21 cellular contexts compared by ENCODE assay signal in genomic region chr7:569071-569855, GRCh38. TPM values are rescaled to one million over a fixed set of nuclear protein-coding genes. Genes with fewer than 3 reads are reported as not detected.
DNase-seq lines count a peak whose midpoint lies in the region; ATAC-seq and TF ChIP-seq lines count a peak whose summit lies in the region.
"Had no signal": no experiment of that assay in that cellular context is flagged by ENCODE, and none has a peak within 500 bp of the region (broad histone marks: within the 10 kb centered on the region; RNA-seq: fewer than 3 reads in every experiment).

No MANE protein-coding gene starts in this region.

- no peak for ATAC-seq in left ventricle myocardium superior
- no peak for ATAC-seq in WTC11
- ATAC-seq in upper lobe of right lung: peak; percentile 6
- no peak for ATAC-seq in GM21717 (IDR thresholded peaks at IDR 0.05; ENCODE audit: unreplicated experiment)

- DNase-seq in left ventricle myocardium inferior: no peak
- no peak for DNase-seq in left ventricle myocardium superior
- DNase-seq in WTC11 (ENCODE audit: low spot score): no peak
- DNase-seq in mesothelial cell of epicardium (ENCODE audit: low spot score in 2 of 2, unreplicated experiment in 2 of 2): no peak
- DNase-seq in upper lobe of right lung: no peak
- no peak for DNase-seq in endodermal cell
- DNase-seq: GDM1; H7; Kasumi-1; NCI-H1694; NCI-H2081; NCI-H2171; NCI-H345; NCI-H524; NCI-H774; NK-92 treated with Interleukin-12 subunit alpha and Interleukin-12 subunit beta, amount 100 ng/mL, for 24 hours; Peyer's patch had no signal

- H3K4me1 ChIP-seq in left ventricle myocardium inferior (peaks cover 34% of the 10 kb centered on the region), upper lobe of right lung (no peaks in the 10 kb centered on the region), endodermal cell (ENCODE audit: control insufficient read depth, insufficient read depth, low read length) (no peaks in the 10 kb centered on the region)
- H3K4me1 ChIP-seq: A549 had no signal

- H3K36me3 ChIP-seq in left ventricle myocardium inferior (no peaks in the 10 kb centered on the region), upper lobe of right lung (no peaks in the 10 kb centered on the region), endodermal cell (ENCODE audit: control insufficient read depth, insufficient read depth, low read length) (no peaks in the 10 kb centered on the region)
- H3K36me3 ChIP-seq: Peyer's patch had no signal

- intact Hi-C loops in left ventricle myocardium inferior (cut with micrococcal nuclease) (no loop called here), left ventricle myocardium superior (cut with micrococcal nuclease) (no loop called here), upper lobe of right lung (cut with DNase I) (no loop called here)

- 93 to 96% methylated on average over 30 of the region's 30 CpGs for WGBS in endodermal cell (ENCODE audit: insufficient coverage in 1 of 2, insufficient read length in 1 of 2), 2 experiments

- H3K9me3 Mint-ChIP-seq in WTC11 (no peaks in the 10 kb centered on the region), mesothelial cell of epicardium (no peaks in the 10 kb centered on the region), endodermal cell (no peaks in the 10 kb centered on the region)

- peak overlapping the region; percentile 24 for H3K4me3 ChIP-seq in left ventricle myocardium inferior
- H3K4me3 ChIP-seq in upper lobe of right lung: no peak overlapping the region
- H3K4me3 ChIP-seq in endodermal cell (ENCODE audit: low read length): no peak overlapping the region
- H3K4me3 ChIP-seq: A549, Peyer's patch had no signal

- H3K36me3 Mint-ChIP-seq in WTC11 (no peaks in the 10 kb centered on the region), mesothelial cell of epicardium (peaks cover 4% of the 10 kb centered on the region), endodermal cell (ENCODE audit: low read depth) (no peaks in the 10 kb centered on the region)
- H3K36me3 Mint-ChIP-seq: CD14-positive monocyte had no signal

- H3K27ac Mint-ChIP-seq in WTC11 (peak overlapping the region; percentile 49), mesothelial cell of epicardium (peak overlapping the region; percentile 66), endodermal cell (no peak overlapping the region)
- H3K27ac Mint-ChIP-seq: B cell had no signal

- TF ChIP-seq CTCF in left ventricle myocardium inferior (IDR thresholded peaks at IDR 0.05; ENCODE audit: borderline replicate concordance): no peak
- TF ChIP-seq CTCF in WTC11 (IDR thresholded peaks at IDR 0.05): no peak
- TF ChIP-seq CTCF in mesothelial cell of epicardium (IDR thresholded peaks at IDR 0.05; ENCODE audit: unreplicated experiment): no peak
- TF ChIP-seq CTCF in upper lobe of right lung (IDR thresholded peaks at IDR 0.05): no peak
- no peak for TF ChIP-seq CTCF in endodermal cell (conservative IDR thresholded peaks at IDR 0.05)

- POLR2A ChIA-PET in WTC11 (lab: Charles Lee): no interaction called here

- H3K9ac ChIP-seq in endodermal cell (ENCODE audit: extremely low read depth, low read length, poor library complexity, severe bottlenecking): no peak overlapping the region

- CTCF ChIA-PET in WTC11 (lab: Charles Lee): interaction anchor here (0.6 kb wide), 1 partner anchor 255 kb away, joined by 6 read pairs; no protein-coding TSS in a partner anchor

- H3K4me1 Mint-ChIP-seq in WTC11 (peaks cover 18% of the 10 kb centered on the region), mesothelial cell of epicardium (peaks cover 4% of the 10 kb centered on the region), endodermal cell (no peaks in the 10 kb centered on the region)
- H3K4me1 Mint-ChIP-seq: B cell, CD14-positive monocyte had no signal

- H3K27ac ChIP-seq in left ventricle myocardium inferior (replicated peaks) (no peak overlapping the region), upper lobe of right lung (no peak overlapping the region), endodermal cell (ENCODE audit: low read depth, low read length) (no peak overlapping the region)
- H3K27ac ChIP-seq: A549 had no signal

- H3K27me3 Mint-ChIP-seq in WTC11 (ENCODE audit: low read depth) (no peaks in the 10 kb centered on the region), mesothelial cell of epicardium (ENCODE audit: low read depth) (no peaks in the 10 kb centered on the region), endodermal cell (ENCODE audit: insufficient read depth) (no peaks in the 10 kb centered on the region)
- H3K27me3 Mint-ChIP-seq: B cell had no signal

- H3K9me3 ChIP-seq in left ventricle myocardium inferior (replicated peaks) (no peaks in the 10 kb centered on the region), upper lobe of right lung (no peaks in the 10 kb centered on the region), endodermal cell (ENCODE audit: control insufficient read depth, low read length) (no peaks in the 10 kb centered on the region)
- H3K9me3 ChIP-seq: A549, Peyer's patch had no signal

- H3K4me3 Mint-ChIP-seq in WTC11 (no peak overlapping the region), mesothelial cell of epicardium (no peak overlapping the region), endodermal cell (no peak overlapping the region)
- H3K4me3 Mint-ChIP-seq: B cell, CD14-positive monocyte had no signal

- H3K27me3 ChIP-seq in left ventricle myocardium inferior (ENCODE audit: low read depth) (no peaks in the 10 kb centered on the region), upper lobe of right lung (no peaks in the 10 kb centered on the region), endodermal cell (ENCODE audit: control insufficient read depth, insufficient read depth, low read length, poor library complexity, severe bottlenecking) (no peaks in the 10 kb centered on the region)
- H3K27me3 ChIP-seq: Peyer's patch had no signal

TF ChIP-seq in WTC11, 78 proteins besides CTCF, POLR2A, EP300 and RAD21 (continues in another document):
- TF ChIP-seq ATF6 (CRISPR knock-in tag; IDR thresholded peaks at IDR 0.05) (no peak), TEAD1 (CRISPR knock-in tag; IDR thresholded peaks at IDR 0.05) (no peak)
- TF ChIP-seq, protein P1, sequence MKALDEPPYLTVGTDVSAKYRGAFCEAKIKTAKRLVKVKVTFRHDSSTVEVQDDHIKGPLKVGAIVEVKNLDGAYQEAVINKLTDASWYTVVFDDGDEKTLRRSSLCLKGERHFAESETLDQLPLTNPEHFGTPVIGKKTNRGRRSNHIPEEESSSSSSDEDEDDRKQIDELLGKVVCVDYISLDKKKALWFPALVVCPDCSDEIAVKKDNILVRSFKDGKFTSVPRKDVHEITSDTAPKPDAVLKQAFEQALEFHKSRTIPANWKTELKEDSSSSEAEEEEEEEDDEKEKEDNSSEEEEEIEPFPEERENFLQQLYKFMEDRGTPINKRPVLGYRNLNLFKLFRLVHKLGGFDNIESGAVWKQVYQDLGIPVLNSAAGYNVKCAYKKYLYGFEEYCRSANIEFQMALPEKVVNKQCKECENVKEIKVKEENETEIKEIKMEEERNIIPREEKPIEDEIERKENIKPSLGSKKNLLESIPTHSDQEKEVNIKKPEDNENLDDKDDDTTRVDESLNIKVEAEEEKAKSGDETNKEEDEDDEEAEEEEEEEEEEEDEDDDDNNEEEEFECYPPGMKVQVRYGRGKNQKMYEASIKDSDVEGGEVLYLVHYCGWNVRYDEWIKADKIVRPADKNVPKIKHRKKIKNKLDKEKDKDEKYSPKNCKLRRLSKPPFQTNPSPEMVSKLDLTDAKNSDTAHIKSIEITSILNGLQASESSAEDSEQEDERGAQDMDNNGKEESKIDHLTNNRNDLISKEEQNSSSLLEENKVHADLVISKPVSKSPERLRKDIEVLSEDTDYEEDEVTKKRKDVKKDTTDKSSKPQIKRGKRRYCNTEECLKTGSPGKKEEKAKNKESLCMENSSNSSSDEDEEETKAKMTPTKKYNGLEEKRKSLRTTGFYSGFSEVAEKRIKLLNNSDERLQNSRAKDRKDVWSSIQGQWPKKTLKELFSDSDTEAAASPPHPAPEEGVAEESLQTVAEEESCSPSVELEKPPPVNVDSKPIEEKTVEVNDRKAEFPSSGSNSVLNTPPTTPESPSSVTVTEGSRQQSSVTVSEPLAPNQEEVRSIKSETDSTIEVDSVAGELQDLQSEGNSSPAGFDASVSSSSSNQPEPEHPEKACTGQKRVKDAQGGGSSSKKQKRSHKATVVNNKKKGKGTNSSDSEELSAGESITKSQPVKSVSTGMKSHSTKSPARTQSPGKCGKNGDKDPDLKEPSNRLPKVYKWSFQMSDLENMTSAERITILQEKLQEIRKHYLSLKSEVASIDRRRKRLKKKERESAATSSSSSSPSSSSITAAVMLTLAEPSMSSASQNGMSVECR (CRISPR knock-in tag; IDR thresholded peaks at IDR 0.05; ENCODE audit: borderline replicate concordance): no peak
- TF ChIP-seq, protein P2, sequence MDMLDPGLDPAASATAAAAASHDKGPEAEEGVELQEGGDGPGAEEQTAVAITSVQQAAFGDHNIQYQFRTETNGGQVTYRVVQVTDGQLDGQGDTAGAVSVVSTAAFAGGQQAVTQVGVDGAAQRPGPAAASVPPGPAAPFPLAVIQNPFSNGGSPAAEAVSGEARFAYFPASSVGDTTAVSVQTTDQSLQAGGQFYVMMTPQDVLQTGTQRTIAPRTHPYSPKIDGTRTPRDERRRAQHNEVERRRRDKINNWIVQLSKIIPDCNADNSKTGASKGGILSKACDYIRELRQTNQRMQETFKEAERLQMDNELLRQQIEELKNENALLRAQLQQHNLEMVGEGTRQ (CRISPR knock-in tag; IDR thresholded peaks at IDR 0.05): no peak

RNA-seq across cellular contexts. Expression of gene PDGFA, which starts 49.6 kb away (rescaled TPM):
- 26.0 TPM for total RNA-seq in left ventricle myocardium inferior
- total RNA-seq in left ventricle myocardium superior: 32.7 TPM
- total RNA-seq in WTC11 (2021): 114 to 131 TPM (median 129 TPM) in 3 replicates
- 74.0 to 78.8 TPM (median 75.3 TPM) in 3 replicates for total RNA-seq in mesothelial cell of epicardium
- total RNA-seq in upper lobe of right lung: 57.1 TPM
- 10 to 100 TPM; 11.9 to 24.1 TPM for total RNA-seq in endodermal cell
- polyA plus RNA-seq in endodermal cell (2013, experiment 1 of 2): 7.7 TPM
- 5.3 TPM for polyA plus RNA-seq in endodermal cell (2013, experiment 2 of 2)
